ENCODE assay signal across 12 cellular contexts in the genomic region with DNA sequence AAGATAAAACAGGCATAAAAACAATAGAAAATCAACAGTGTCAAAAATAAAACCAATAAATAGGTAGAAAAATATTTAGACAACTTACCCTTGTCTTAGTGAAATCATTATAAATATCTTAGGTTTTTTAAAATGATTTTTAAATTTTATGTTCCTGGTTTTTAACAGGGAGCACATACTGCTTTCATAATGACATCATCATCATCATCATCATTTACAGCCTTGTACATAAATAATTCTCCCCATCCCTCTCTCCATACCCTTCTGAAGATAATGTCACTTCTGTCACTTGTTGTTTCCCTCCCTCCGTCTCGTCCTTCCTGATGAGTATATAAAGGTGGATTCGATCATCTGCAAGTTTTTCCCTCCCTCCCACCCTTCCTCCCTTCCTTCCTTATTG. TPM values are rescaled to one million over a fixed set of nuclear protein-coding genes. Genes with fewer than 3 reads are reported as not detected.
"Had no signal": no experiment of that assay in that cellular context is flagged by ENCODE, and none has a peak within 500 bp of the region (broad histone marks: within the 10 kb centered on the region; RNA-seq: fewer than 3 reads in every experiment).

No MANE protein-coding gene starts in this region.

- H3K4me1 Mint-ChIP-seq: GM23338, H9 had no signal

- H3K27ac Mint-ChIP-seq: GM23338, H9, HFFc6 had no signal

- FAIRE-seq: H1, H54 had no signal

- ATAC-seq: GM23338, HCT116 had no signal

- H3K27ac ChIP-seq: GM23248 had no signal

- H3K4me3 Mint-ChIP-seq: GM23338, H9, HFFc6 had no signal

- H3K9me3 ChIP-seq: HAP-1 had no signal

- H3K4me3 ChIP-seq: GM23248, GM23338, HAP-1 had no signal

- H2AFZ ChIP-seq: GM23248, GM23338 had no signal

- H3K4me1 ChIP-seq: HAP-1 had no signal

- H3K9ac ChIP-seq: GM23248 had no signal

- H3K9me3 Mint-ChIP-seq: GM23338, H9, HFFc6 had no signal

- H3K36me3 ChIP-seq: HAP-1 had no signal

- DNase-seq: GM23248, GOT3, H7, H9, HCEC 1CT, HFFc6 had no signal

- H3K4me2 ChIP-seq: GM23338 had no signal

RNA-seq across cellular contexts. Expression of gene CDH9, which starts 56.6 kb away (rescaled TPM):
- total RNA-seq: GM23248, H4, HFFc6 had no signal
- polyA plus RNA-seq: GM23248 had no signal
